In genomic region chr4:105786748-105787147, GRCh38 we compare ENCODE assay signal across 29 cellular contexts.
"Had no signal": no experiment of that assay in that cellular context is flagged by ENCODE, and none has a peak within 500 bp of the region (broad histone marks: within the 10 kb centered on the region; RNA-seq: fewer than 3 reads in every experiment).

No MANE protein-coding gene starts in this region.

- H3K9me3 Mint-ChIP-seq: stimulated activated effector memory CD8-positive, alpha-beta T cell treated with anti-CD3 and anti-CD28 coated beads, Interleukin-12 subunit alpha, Interleukin-12 subunit beta, amount 100 ng/mL, for 72 hours; stimulated activated memory B cell treated with anti-CD40 and anti-IgM and Interleukin-4, amounts not matched to agents 10 μg/mL and 1 μg/mL and 100 μg/mL, for 72 hours; stimulated activated naive B cell treated with anti-CD40 and anti-IgM and Interleukin-4, amounts not matched to agents 10 μg/mL and 1 μg/mL and 100 μg/mL, for 72 hours; stimulated activated naive CD8-positive, alpha-beta T cell treated with anti-CD3 and anti-CD28 coated beads, Interleukin-15, amount 100 ng/mL, for 72 hours; stimulated activated naive CD8-positive, alpha-beta T cell treated with anti-CD3 and anti-CD28 coated beads, Interleukin-15, Interleukin-2, amounts not matched to agents 100 ng/mL and 50 ng/mL, for 24 hours; type B pancreatic cell had no signal

- H3K9me3 ChIP-seq: stomach, suprapubic skin, testis, thoracic aorta, thyroid gland, tibial artery, tibial nerve, transverse colon, upper lobe of left lung, upper lobe of right lung, uterus, vagina had no signal

- H3K27ac ChIP-seq: stomach, suprapubic skin, testis, thoracic aorta, thyroid gland, tibial artery, tibial nerve, transverse colon, upper lobe of left lung, upper lobe of right lung, uterus, vagina had no signal

- H3K36me3 Mint-ChIP-seq: stimulated activated effector memory CD8-positive, alpha-beta T cell treated with anti-CD3 and anti-CD28 coated beads, Interleukin-12 subunit alpha, Interleukin-12 subunit beta, amount 100 ng/mL, for 72 hours; type B pancreatic cell had no signal

- ATAC-seq: stimulated activated effector memory CD8-positive, alpha-beta T cell treated with anti-CD3 and anti-CD28 coated beads, Interleukin-12 subunit alpha, Interleukin-12 subunit beta, amount 100 ng/mL, for 72 hours; stimulated activated memory B cell treated with anti-CD40 and anti-IgM and Interleukin-4, amounts not matched to agents 10 μg/mL and 1 μg/mL and 100 μg/mL, for 72 hours; stimulated activated naive B cell treated with anti-CD40 and anti-IgM and Interleukin-4, amounts not matched to agents 10 μg/mL and 1 μg/mL and 100 μg/mL, for 72 hours; stimulated activated naive CD8-positive, alpha-beta T cell treated with anti-CD3 and anti-CD28 coated beads, Interleukin-15, amount 100 ng/mL, for 72 hours; stimulated activated naive CD8-positive, alpha-beta T cell treated with anti-CD3 and anti-CD28 coated beads, Interleukin-15, Interleukin-2, amounts not matched to agents 100 U/mL and 50 U/mL, for 24 hours; upper lobe of right lung had no signal

- H3K4me1 ChIP-seq: stomach, suprapubic skin, testis, thyroid gland, tibial artery, tibial nerve, upper lobe of left lung, upper lobe of right lung, uterus, vagina had no signal

- H3K4me3 ChIP-seq: stomach, suprapubic skin, testis, thoracic aorta, thyroid gland, tibial artery, tibial nerve, transverse colon, upper lobe of left lung, upper lobe of right lung, uterus, vagina had no signal

- H3K27me3 Mint-ChIP-seq: stimulated activated memory B cell treated with anti-CD40 and anti-IgM and Interleukin-4, amounts not matched to agents 10 μg/mL and 1 μg/mL and 100 μg/mL, for 72 hours; stimulated activated naive B cell treated with anti-CD40 and anti-IgM and Interleukin-4, amounts not matched to agents 10 μg/mL and 1 μg/mL and 100 μg/mL, for 72 hours; stimulated activated naive CD8-positive, alpha-beta T cell treated with anti-CD3 and anti-CD28 coated beads, Interleukin-15, amount 100 ng/mL, for 72 hours; stimulated activated naive CD8-positive, alpha-beta T cell treated with anti-CD3 and anti-CD28 coated beads, Interleukin-15, Interleukin-2, amounts not matched to agents 100 ng/mL and 50 ng/mL, for 24 hours; type B pancreatic cell had no signal

- H3K4me1 Mint-ChIP-seq: stimulated activated effector memory CD8-positive, alpha-beta T cell treated with anti-CD3 and anti-CD28 coated beads, Interleukin-12 subunit alpha, Interleukin-12 subunit beta, amount 100 ng/mL, for 72 hours; stimulated activated memory B cell treated with anti-CD40 and anti-IgM and Interleukin-4, amounts not matched to agents 10 μg/mL and 1 μg/mL and 100 μg/mL, for 72 hours; stimulated activated naive B cell treated with anti-CD40 and anti-IgM and Interleukin-4, amounts not matched to agents 10 μg/mL and 1 μg/mL and 100 μg/mL, for 72 hours; stimulated activated naive CD8-positive, alpha-beta T cell treated with anti-CD3 and anti-CD28 coated beads, Interleukin-15, amount 100 ng/mL, for 72 hours had no signal

- FAIRE-seq: urothelium cell line had no signal

- H3K36me3 ChIP-seq: stomach, suprapubic skin, thoracic aorta, thyroid gland, tibial artery, tibial nerve, transverse colon, upper lobe of left lung, upper lobe of right lung, uterus, vagina had no signal

- H3K27ac Mint-ChIP-seq: stimulated activated effector memory CD8-positive, alpha-beta T cell treated with anti-CD3 and anti-CD28 coated beads, Interleukin-12 subunit alpha, Interleukin-12 subunit beta, amount 100 ng/mL, for 72 hours; stimulated activated memory B cell treated with anti-CD40 and anti-IgM and Interleukin-4, amounts not matched to agents 10 μg/mL and 1 μg/mL and 100 μg/mL, for 72 hours; stimulated activated naive B cell treated with anti-CD40 and anti-IgM and Interleukin-4, amounts not matched to agents 10 μg/mL and 1 μg/mL and 100 μg/mL, for 72 hours; stimulated activated naive CD8-positive, alpha-beta T cell treated with anti-CD3 and anti-CD28 coated beads, Interleukin-15, amount 100 ng/mL, for 72 hours; stimulated activated naive CD8-positive, alpha-beta T cell treated with anti-CD3 and anti-CD28 coated beads, Interleukin-15, Interleukin-2, amounts not matched to agents 100 ng/mL and 50 ng/mL, for 24 hours; type B pancreatic cell had no signal

- DNase-seq: stimulated activated CD4-positive, alpha-beta T cell treated with anti-CD3 and anti-CD28 coated beads, Interleukin-2, amount 100 ng/mL, for 48 hours; stimulated activated CD4-positive, alpha-beta T cell treated with anti-CD3 and anti-CD28 coated beads, Interleukin-4, amount 100 ng/mL, for 1 hour; stimulated activated CD4-positive, alpha-beta T cell treated with anti-CD3 and anti-CD28 coated beads, Interleukin-4, amount 100 ng/mL, for 24 hours; stimulated activated CD4-positive, alpha-beta T cell treated with anti-CD3 and anti-CD28 coated beads, Interleukin-4, amount 100 ng/mL, for 4 hours; stimulated activated CD8-positive, alpha-beta memory T cell treated with anti-CD3 and anti-CD28 coated beads, Interleukin-4, amount 100 ng/mL, for 48 hours; stimulated activated naive B cell treated with anti-CD40 and anti-IgM and Interleukin-4, amounts not matched to agents 10 μg/mL and 1 μg/mL and 100 μg/mL, for 72 hours; stimulated activated naive CD4-positive, alpha-beta T cell; stimulated activated naive CD4-positive, alpha-beta T cell treated with Interleukin-2 at 50 U/mL for 16 hours; stimulated activated naive CD8-positive, alpha-beta T cell treated with anti-CD3 and anti-CD28 coated beads, Interleukin-15, amount 100 ng/mL, for 72 hours; stimulated activated naive CD8-positive, alpha-beta T cell treated with anti-CD3 and anti-CD28 coated beads, Interleukin-15, Interleukin-2, amounts not matched to agents 100 U/mL and 50 U/mL, for 24 hours; stomach; substantia nigra; testis; thyroid gland; tibial artery; transverse colon; trophoblast cell; upper lobe of right lung; uterus had no signal

- H3K27me3 ChIP-seq: stomach, suprapubic skin, testis, thyroid gland, tibial artery, tibial nerve, transverse colon, upper lobe of left lung, upper lobe of right lung, uterus, vagina had no signal

- H3K4me3 Mint-ChIP-seq: stimulated activated effector memory CD8-positive, alpha-beta T cell treated with anti-CD3 and anti-CD28 coated beads, Interleukin-12 subunit alpha, Interleukin-12 subunit beta, amount 100 ng/mL, for 72 hours; stimulated activated memory B cell treated with anti-CD40 and anti-IgM and Interleukin-4, amounts not matched to agents 10 μg/mL and 1 μg/mL and 100 μg/mL, for 72 hours; stimulated activated naive B cell treated with anti-CD40 and anti-IgM and Interleukin-4, amounts not matched to agents 10 μg/mL and 1 μg/mL and 100 μg/mL, for 72 hours; stimulated activated naive CD8-positive, alpha-beta T cell treated with anti-CD3 and anti-CD28 coated beads, Interleukin-15, amount 100 ng/mL, for 72 hours; stimulated activated naive CD8-positive, alpha-beta T cell treated with anti-CD3 and anti-CD28 coated beads, Interleukin-15, Interleukin-2, amounts not matched to agents 100 ng/mL and 50 ng/mL, for 24 hours; type B pancreatic cell had no signal
